In the genomic region with DNA sequence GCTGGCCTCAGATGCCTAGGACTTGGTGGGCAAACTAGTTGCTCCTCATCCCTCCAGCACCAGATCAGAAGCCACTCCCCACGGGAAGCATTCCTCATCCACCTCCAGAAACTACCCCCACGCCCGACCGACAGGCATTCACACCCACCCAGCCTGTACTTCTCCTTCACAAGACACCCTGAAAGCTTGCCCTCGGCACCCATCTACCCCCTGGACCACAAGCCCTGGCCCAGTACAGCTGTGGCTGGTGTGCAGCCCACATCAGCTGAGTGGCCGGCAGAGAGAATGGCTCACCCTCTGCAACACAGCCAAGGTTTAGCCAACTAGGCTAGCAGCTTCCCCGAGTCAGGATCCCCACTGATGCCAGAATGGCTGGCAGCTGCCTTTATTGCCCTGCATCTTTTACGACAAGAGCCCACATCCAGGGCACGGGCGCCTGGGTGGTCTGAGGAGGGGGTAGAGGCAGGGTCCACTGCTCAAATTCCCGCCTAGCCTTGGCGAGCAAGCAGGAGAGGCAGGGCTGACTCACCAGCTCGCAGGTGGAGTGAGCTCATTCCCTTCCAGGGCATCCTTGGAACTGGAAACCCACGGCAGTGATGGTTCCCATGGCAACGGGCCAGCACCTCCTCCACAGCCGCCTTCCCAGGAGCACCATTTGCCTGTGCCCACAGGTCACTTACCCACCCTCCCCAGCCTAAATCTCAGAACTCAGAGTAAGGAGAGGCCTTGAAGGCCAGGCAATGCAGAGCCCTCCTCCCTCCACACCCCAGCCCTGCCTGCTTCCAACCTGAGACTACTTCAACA, we compare ENCODE assay signal across 10 cellular contexts. TPM values are rescaled to one million over a fixed set of nuclear protein-coding genes. Genes with fewer than 3 reads are reported as not detected.
DNase-seq lines count a peak whose midpoint lies in the region; ATAC-seq and TF ChIP-seq lines count a peak whose summit lies in the region.
"Had no signal": no experiment of that assay in that cellular context is flagged by ENCODE, and none has a peak within 500 bp of the region (broad histone marks: within the 10 kb centered on the region; RNA-seq: fewer than 3 reads in every experiment).

No MANE protein-coding gene starts in this region.

- TF ChIP-seq CTCF in HEK293 (tag by site-specific recombination; IDR thresholded peaks at IDR 0.05) = no peak

- no peaks in the 10 kb centered on the region for H3K27me3 Mint-ChIP-seq in activated naive CD8-positive, alpha-beta T cell treated with anti-CD3 and anti-CD28 coated beads, Interleukin-2, amount 10 ng/mL, durations not matched to agents 7 days and 5 days
- H3K27me3 Mint-ChIP-seq in activated naive CD4-positive, alpha-beta T cell treated with anti-CD3 and anti-CD28 coated beads, Interleukin-2, amount 10 ng/mL, durations not matched to agents 7 days and 5 days = peaks cover 4% of the 10 kb centered on the region

- ATAC-seq in activated naive CD8-positive, alpha-beta T cell treated with anti-CD3 and anti-CD28 coated beads, Interleukin-2, amount 10 ng/mL, durations not matched to agents 7 days and 5 days (ENCODE audit: low read depth) = no peak
- no peak for ATAC-seq in HG02852 (IDR thresholded peaks at IDR 0.05; ENCODE audit: unreplicated experiment)

- H3K4me1 ChIP-seq in HEK293 (ENCODE audit: control insufficient read depth, insufficient read depth, low read length) = peaks cover 3% of the 10 kb centered on the region

- no peaks in the 10 kb centered on the region for H3K9me3 Mint-ChIP-seq in activated naive CD8-positive, alpha-beta T cell treated with anti-CD3 and anti-CD28 coated beads, Interleukin-2, amount 10 ng/mL, durations not matched to agents 7 days and 5 days
- H3K9me3 Mint-ChIP-seq in activated naive CD4-positive, alpha-beta T cell treated with anti-CD3 and anti-CD28 coated beads, Interleukin-2, amount 10 ng/mL, durations not matched to agents 7 days and 5 days = no peaks in the 10 kb centered on the region
- H3K9me3 Mint-ChIP-seq: activated naive CD4-positive, alpha-beta T cell treated with anti-CD3 and anti-CD28 coated beads for 36 hours had no signal

- peaks cover 55% of the 10 kb centered on the region for H3K4me1 Mint-ChIP-seq in activated naive CD8-positive, alpha-beta T cell treated with anti-CD3 and anti-CD28 coated beads, Interleukin-2, amount 10 ng/mL, durations not matched to agents 7 days and 5 days
- H3K4me1 Mint-ChIP-seq in activated naive CD4-positive, alpha-beta T cell treated with anti-CD3 and anti-CD28 coated beads, Interleukin-2, amount 10 ng/mL, durations not matched to agents 7 days and 5 days = peaks cover 54% of the 10 kb centered on the region

- peaks cover 0 to 5% of the 10 kb centered on the region in 2 experiments; a peak in 1 of 3 replicates for H3K36me3 ChIP-seq in HEK293 (ENCODE audit: control insufficient read depth in 2 of 2, insufficient read depth in 1 of 2, low read length in 2 of 2)

- H3K36me3 Mint-ChIP-seq in activated naive CD8-positive, alpha-beta T cell treated with anti-CD3 and anti-CD28 coated beads, Interleukin-2, amount 10 ng/mL, durations not matched to agents 7 days and 5 days = peaks cover 9% of the 10 kb centered on the region
- H3K36me3 Mint-ChIP-seq in activated naive CD4-positive, alpha-beta T cell treated with anti-CD3 and anti-CD28 coated beads, Interleukin-2, amount 10 ng/mL, durations not matched to agents 7 days and 5 days = peaks cover 10% of the 10 kb centered on the region

- no peaks in the 10 kb centered on the region for H3K9me3 ChIP-seq in HEK293 (ENCODE audit: control insufficient read depth, insufficient read depth, low read depth, low read length)

- CTCF ChIA-PET in HEK293 (lab: Yijun Ruan, JAX) = interaction anchor here (0.7 to 1.7 kb wide), 4 partner anchors 48 to 448 kb away, joined by 3 to 5 read pairs (median 4); no protein-coding TSS in a partner anchor
- CTCF ChIA-PET in activated naive CD4-positive, alpha-beta T cell treated with anti-CD3 and anti-CD28 coated beads, Interleukin-2, amount 10 ng/mL, durations not matched to agents 7 days and 5 days (lab: Charles Lee) = no interaction called here

- H3K27ac Mint-ChIP-seq in activated naive CD8-positive, alpha-beta T cell treated with anti-CD3 and anti-CD28 coated beads, Interleukin-2, amount 10 ng/mL, durations not matched to agents 7 days and 5 days = peak overlapping the region; percentile 46
- H3K27ac Mint-ChIP-seq in activated naive CD4-positive, alpha-beta T cell treated with anti-CD3 and anti-CD28 coated beads, Interleukin-2, amount 10 ng/mL, durations not matched to agents 7 days and 5 days = no peak overlapping the region
- H3K27ac Mint-ChIP-seq: activated naive CD4-positive, alpha-beta T cell treated with anti-CD3 and anti-CD28 coated beads for 36 hours had no signal

- no peak overlapping the region for H3K4me3 ChIP-seq in HEK293 (ENCODE audit: low read depth, low read length)

- no peak overlapping the region for H3K4me3 Mint-ChIP-seq in activated naive CD8-positive, alpha-beta T cell treated with anti-CD3 and anti-CD28 coated beads, Interleukin-2, amount 10 ng/mL, durations not matched to agents 7 days and 5 days
- no peak overlapping the region for H3K4me3 Mint-ChIP-seq in activated naive CD4-positive, alpha-beta T cell treated with anti-CD3 and anti-CD28 coated beads, Interleukin-2, amount 10 ng/mL, durations not matched to agents 7 days and 5 days
- H3K4me3 Mint-ChIP-seq: activated naive CD4-positive, alpha-beta T cell treated with anti-CD3 and anti-CD28 coated beads for 36 hours had no signal

- no peak for TF ChIP-seq POLR2A in erythroblast (IDR thresholded peaks at IDR 0.05; ENCODE audit: low read length)

- H3K27ac ChIP-seq in HEK293 (ENCODE audit: extremely low read depth, low read depth, low read length) = no peak overlapping the region

- DNase-seq in A172 (ENCODE audit: low spot score) = peak; percentile 78
- no peak for DNase-seq in activated naive CD8-positive, alpha-beta T cell treated with anti-CD3 and anti-CD28 coated beads, Interleukin-2, amount 10 ng/mL, durations not matched to agents 7 days and 5 days
- peak; percentile 83 for DNase-seq in kidney glomerular epithelial cell (lab: John Stamatoyannopoulos, UW)
- DNase-seq in activated gamma-delta T cell treated with Interleukin-2 at 50 U/mL for 16 hours = no peak
- no peak for DNase-seq in erythroblast (lab: John Stamatoyannopoulos, UW)
- no peak for DNase-seq in activated naive CD4-positive, alpha-beta T cell treated with anti-CD3 and anti-CD28 coated beads, Interleukin-2, amount 10 ng/mL, durations not matched to agents 7 days and 5 days
- DNase-seq: activated naive CD4-positive, alpha-beta T cell treated with anti-CD3 and anti-CD28 coated beads for 36 hours; left cardiac atrium had no signal

- POLR2A ChIA-PET in HEK293 (lab: Yijun Ruan, JAX) = interaction anchor here (0.6 to 1.5 kb wide), 5 partner anchors 11 to 55 kb away, joined by 3 to 7 read pairs (median 3); a partner anchor contains a TSS
- POLR2A ChIA-PET in activated naive CD8-positive, alpha-beta T cell treated with anti-CD3 and anti-CD28 coated beads, Interleukin-2, amount 10 ng/mL, durations not matched to agents 7 days and 5 days (lab: Charles Lee) = interaction anchor here (1.0 kb wide), 1 partner anchor 95 kb away, joined by 3 read pairs; no protein-coding TSS in a partner anchor

TF ChIP-seq in HEK293, 187 proteins besides CTCF, POLR2A, EP300 and RAD21 (continues in another document):
- peak; percentile 66; the same call in 1 of the 2 replicates for TF ChIP-seq ZEB2 (tag by site-specific recombination; IDR thresholded peaks at IDR 0.05)
- TF ChIP-seq IKZF3 (tag by site-specific recombination; IDR thresholded peaks at IDR 0.05) = peak; percentile 32; the same call in 1 of the 2 replicates
- 0 out of 2 replicates have a peak, but pooled peaks have one; percentile 53 for TF ChIP-seq GLI4 (tag by site-specific recombination; IDR thresholded peaks at IDR 0.05)
- TF ChIP-seq SCRT1 (tag by site-specific recombination; IDR thresholded peaks at IDR 0.05; ENCODE audit: borderline replicate concordance) = no peak
- TF ChIP-seq ZFP37 (tag by site-specific recombination; IDR thresholded peaks at IDR 0.05) = no peak
- TF ChIP-seq, protein P1, sequence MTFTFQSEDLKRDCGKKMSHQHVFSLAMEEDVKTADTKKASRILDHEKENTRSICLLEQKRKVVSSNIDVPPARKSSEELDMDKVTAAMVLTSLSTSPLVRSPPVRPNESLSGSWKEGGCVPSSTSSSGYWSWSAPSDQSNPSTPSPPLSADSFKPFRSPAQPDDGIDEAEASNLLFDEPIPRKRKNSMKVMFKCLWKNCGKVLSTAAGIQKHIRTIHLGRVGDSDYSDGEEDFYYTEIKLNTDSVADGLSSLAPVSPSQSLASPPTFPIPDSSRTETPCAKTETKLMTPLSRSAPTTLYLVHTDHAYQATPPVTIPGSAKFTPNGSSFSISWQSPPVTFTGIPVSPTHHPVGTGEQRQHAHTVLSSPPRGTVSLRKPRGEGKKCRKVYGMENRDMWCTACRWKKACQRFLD (tag by site-specific recombination; IDR thresholded peaks at IDR 0.05) = no peak
- TF ChIP-seq ZNF311 (tag by site-specific recombination; IDR thresholded peaks at IDR 0.05; ENCODE audit: borderline replicate concordance) = no peak
- no peak for TF ChIP-seq ZSCAN23 (tag by site-specific recombination; IDR thresholded peaks at IDR 0.05)
- no peak for TF ChIP-seq ZBTB20 (tag by site-specific recombination; IDR thresholded peaks at IDR 0.05)
- TF ChIP-seq ZNF658 (tag by site-specific recombination; IDR thresholded peaks at IDR 0.05) = no peak
- TF ChIP-seq, protein P2, sequence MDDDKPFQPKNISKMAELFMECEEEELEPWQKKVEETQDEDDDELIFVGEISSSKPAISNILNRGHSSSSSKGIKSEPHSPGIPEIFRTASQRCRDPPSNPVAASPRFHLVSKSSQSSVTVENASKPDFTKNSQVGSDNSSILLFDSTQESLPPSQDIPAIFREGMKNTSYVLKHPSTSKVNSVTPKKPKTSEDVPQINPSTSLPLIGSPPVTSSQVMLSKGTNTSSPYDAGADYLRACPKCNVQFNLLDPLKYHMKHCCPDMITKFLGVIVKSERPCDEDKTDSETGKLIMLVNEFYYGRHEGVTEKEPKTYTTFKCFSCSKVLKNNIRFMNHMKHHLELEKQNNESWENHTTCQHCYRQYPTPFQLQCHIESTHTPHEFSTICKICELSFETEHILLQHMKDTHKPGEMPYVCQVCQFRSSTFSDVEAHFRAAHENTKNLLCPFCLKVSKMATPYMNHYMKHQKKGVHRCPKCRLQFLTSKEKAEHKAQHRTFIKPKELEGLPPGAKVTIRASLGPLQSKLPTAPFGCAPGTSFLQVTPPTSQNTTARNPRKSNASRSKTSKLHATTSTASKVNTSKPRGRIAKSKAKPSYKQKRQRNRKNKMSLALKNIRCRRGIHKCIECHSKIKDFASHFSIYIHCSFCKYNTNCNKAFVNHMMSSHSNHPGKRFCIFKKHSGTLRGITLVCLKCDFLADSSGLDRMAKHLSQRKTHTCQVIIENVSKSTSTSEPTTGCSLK (tag by site-specific recombination; IDR thresholded peaks at IDR 0.05) = no peak
- TF ChIP-seq ZNF660 (tag by site-specific recombination; IDR thresholded peaks at IDR 0.05) = 0 out of 2 replicates have a peak, but pooled peaks have one; percentile 17

RNA-seq across cellular contexts. Expression of a gene that starts 17.1 kb away (rescaled TPM):
- 146 and 148 TPM in 2 replicates for total RNA-seq in A172 (2014; rRNA removed; shearing (Covaris generic))
- total RNA-seq in activated naive CD8-positive, alpha-beta T cell treated with anti-CD3 and anti-CD28 coated beads, Interleukin-2, amount 10 ng/mL, durations not matched to agents 7 days and 5 days = 10 to 100 TPM; 63.8 to 71.5 TPM

Comparison
In these comparisons a context has a peak if more than half of its experiments do, and no peak if none do; other contexts are left out.
1. DNase-seq: peak in A172 (single experiment) and kidney glomerular epithelial cell (single experiment); none in activated naive CD8-positive, alpha-beta T cell treated with anti-CD3 and anti-CD28 coated beads, Interleukin-2, amount 10 ng/mL, durations not matched to agents 7 days and 5 days (single experiment), activated gamma-delta T cell treated with Interleukin-2 at 50 U/mL for 16 hours (single experiment), erythroblast (0 of 2) and activated naive CD4-positive, alpha-beta T cell treated with anti-CD3 and anti-CD28 coated beads, Interleukin-2, amount 10 ng/mL, durations not matched to agents 7 days and 5 days (single experiment).